Comparison of ENCODE assay signal across 8 cellular contexts in genomic region chr3:42831321-42831713, GRCh38. TPM values are rescaled to one million over a fixed set of nuclear protein-coding genes. Genes with fewer than 3 reads are reported as not detected.
DNase-seq lines count a peak whose midpoint lies in the region; ATAC-seq and TF ChIP-seq lines count a peak whose summit lies in the region.

No MANE protein-coding gene starts in this region.

- TF ChIP-seq CTCF in LNCAP (IDR thresholded peaks at IDR 0.05) (peak; percentile 84), cardiac muscle cell (IDR thresholded peaks at IDR 0.05; ENCODE audit: low read depth, low read length) (peak; percentile 76)

- in situ Hi-C loops in SK-MEL-5 (cut with HindIII; ENCODE audit: low pct_unique_long_range_greater_than_20kb, low sequenced_read_pairs), result no loop called here

- H3K27ac ChIP-seq in cardiac muscle cell (no peak overlapping the region), aorta (ENCODE audit: low read depth in 1 of 2, low read length in 2 of 2) (no peak overlapping the region)

- H3K36me3 ChIP-seq in cardiac muscle cell, result no peaks in the 10 kb centered on the region
- H3K36me3 ChIP-seq in aorta (ENCODE audit: control insufficient read depth in 1 of 2, insufficient read depth in 2 of 2, low read length in 1 of 2), result no peaks in the 10 kb centered on the region

- WGBS in aorta, 2 donors, result 10 to 16% methylated on average over 3 of the region's 3 CpGs

- ATAC-seq in aorta (ENCODE audit: low FRiP score), result peak; percentile 82

- DNase-seq in NK-92 treated with Interleukin-12 subunit alpha and Interleukin-12 subunit beta, amount 100 ng/mL, for 24 hours (lab: John Stamatoyannopoulos, UW), result peak; percentile 43
- DNase-seq in NK-92 (lab: John Stamatoyannopoulos, UW; ENCODE audit: unreplicated experiment) (no peak), SK-MEL-5 (ENCODE audit: low read depth, low spot score) (peak; percentile 90), cardiac muscle cell (ENCODE audit: low read depth in 1 of 2, low spot score in 1 of 2) (peak; percentile 71 to 80), putamen (ENCODE audit: low spot score) (peak; percentile 71), aorta (peak; percentile 85)
- DNase-seq in activated naive CD4-positive, alpha-beta T cell treated with Interleukin-2 at 50 U/mL for 16 hours, result peak; percentile 69

- H3K4me3 ChIP-seq in cardiac muscle cell (no peak overlapping the region), aorta (ENCODE audit: low read length in 2 of 2) (no peak overlapping the region)

- H3K9me3 ChIP-seq in cardiac muscle cell (ENCODE audit: low read depth) (no peaks in the 10 kb centered on the region), aorta (ENCODE audit: control insufficient read depth, low read length) (no peaks in the 10 kb centered on the region)

- H3K27me3 ChIP-seq in cardiac muscle cell (no peaks in the 10 kb centered on the region), aorta (ENCODE audit: control insufficient read depth in 1 of 2, insufficient read depth in 2 of 2, low read length in 1 of 2) (peaks cover 0 to 2% of the 10 kb centered on the region in 2 donors)

- no peaks in the 10 kb centered on the region for H3K4me1 ChIP-seq in cardiac muscle cell (ENCODE audit: low read depth)
- no peaks in the 10 kb centered on the region for H3K4me1 ChIP-seq in aorta (ENCODE audit: control insufficient read depth in 1 of 2, insufficient read depth in 2 of 2, low read length in 2 of 2)

- intact Hi-C loops in aorta (cut with DNase I), result loop anchor here (2.0 to 5.0 kb wide), 3 partner anchors 49 to 51 kb away; no protein-coding TSS in a partner anchor

RNA-seq across cellular contexts. Expression of gene ACKR2, which starts 22.1 kb away (rescaled TPM):
- not detected in 2 replicates for total RNA-seq in SK-MEL-5 (2014; rRNA removed; shearing (Covaris generic))
- polyA plus RNA-seq in SK-MEL-5 (2015; cell fraction: cytosol; rRNA removed), result 0.11 and 0.29 TPM in 2 replicates
- 0.75 TPM in 1 of 2 replicates, not detected in the other for polyA plus RNA-seq in SK-MEL-5 (2015; cell fraction: nucleus; rRNA removed)
- total RNA-seq in cardiac muscle cell (0.15 and 0.35 TPM in 2 replicates), aorta (1 to 10 TPM; 3.1 to 7.8 TPM)
- polyA plus RNA-seq in cardiac muscle cell (2.8 and 3.6 TPM in 2 replicates), aorta (under 1 TPM in 1 of 2 donors, not detected in 1; 0.26 TPM)

RNA-seq across cellular contexts. Expression of gene HIGD1A, which starts 27.0 kb away (rescaled TPM):
- total RNA-seq in SK-MEL-5 (2014; rRNA removed; shearing (Covaris generic)), result 165 and 193 TPM in 2 replicates
- 147 and 162 TPM in 2 replicates for polyA plus RNA-seq in SK-MEL-5 (2015; cell fraction: cytosol; rRNA removed)
- 42.6 and 48.9 TPM in 2 replicates for polyA plus RNA-seq in SK-MEL-5 (2015; cell fraction: nucleus; rRNA removed)
- total RNA-seq in cardiac muscle cell, result 121 and 167 TPM in 2 replicates
- polyA plus RNA-seq in cardiac muscle cell, result 352 and 445 TPM in 2 replicates
- 10 to 100 TPM; 61.4 to 84.9 TPM for total RNA-seq in aorta
- 100 to 1,000 TPM; 175 to 337 TPM for polyA plus RNA-seq in aorta

RNA-seq across cellular contexts. Expression of gene CYP8B1, which starts 44.4 kb away (rescaled TPM):
- total RNA-seq in SK-MEL-5 (2014; rRNA removed; shearing (Covaris generic)), result not detected in 2 replicates
- not detected in 2 replicates for polyA plus RNA-seq in SK-MEL-5 (2015; cell fraction: cytosol; rRNA removed)
- not detected in 2 replicates for polyA plus RNA-seq in SK-MEL-5 (2015; cell fraction: nucleus; rRNA removed)
- not detected in 2 replicates for total RNA-seq in cardiac muscle cell
- polyA plus RNA-seq in cardiac muscle cell, result not detected in 2 replicates
- total RNA-seq in aorta, result not detected
- under 1 TPM in 1 of 2 donors, not detected in 1; 0.10 TPM for polyA plus RNA-seq in aorta

RNA-seq across cellular contexts. Expression of gene CCDC13, which starts 58.3 kb away (rescaled TPM):
- total RNA-seq in SK-MEL-5 (2014; rRNA removed; shearing (Covaris generic)), result 0.48 TPM in 1 of 2 replicates, not detected in the other
- 0.25 TPM in 1 of 2 replicates, not detected in the other for polyA plus RNA-seq in SK-MEL-5 (2015; cell fraction: cytosol; rRNA removed)
- polyA plus RNA-seq in SK-MEL-5 (2015; cell fraction: nucleus; rRNA removed), result 0.41 and 0.91 TPM in 2 replicates
- total RNA-seq in cardiac muscle cell, result 1.5 and 3.3 TPM in 2 replicates
- 2.8 and 3.1 TPM in 2 replicates for polyA plus RNA-seq in cardiac muscle cell
- total RNA-seq in aorta, result 1 to 10 TPM; 1.3 to 2.5 TPM
- polyA plus RNA-seq in aorta, result 1 to 10 TPM; 1.2 to 3.1 TPM
